8 cellular contexts compared by ENCODE assay signal in genomic region chr21:45982256-45982757, GRCh38. TPM values are rescaled to one million over a fixed set of nuclear protein-coding genes. Genes with fewer than 3 reads are reported as not detected.
DNase-seq lines count a peak whose midpoint lies in the region; ATAC-seq and TF ChIP-seq lines count a peak whose summit lies in the region.

No MANE protein-coding gene starts in this region.

- H3K4me3 Mint-ChIP-seq in naive thymus-derived CD8-positive, alpha-beta T cell, result peak overlapping the region in 9 of 10 donors; percentile 50 to 80 (median 62)

- DNase-seq in AG09309 (ENCODE audit: low read depth) (no peak), NT2/D1 (ENCODE audit: low read depth, low spot score) (no peak), epidermal melanocyte (ENCODE audit: insufficient read length, low spot score) (peak; percentile 20), iPS-NIHi7 (ENCODE audit: extremely low spot score) (no peak)
- DNase-seq in naive thymus-derived CD8-positive, alpha-beta T cell, result no peak

- peaks cover 0 to 4% (median 0%) of the 10 kb centered on the region in 5 donors for H3K27me3 Mint-ChIP-seq in naive thymus-derived CD8-positive, alpha-beta T cell

- no peaks in the 10 kb centered on the region for H3K9me3 Mint-ChIP-seq in naive thymus-derived CD8-positive, alpha-beta T cell

- peaks cover 0 to 21% (median 14%) of the 10 kb centered on the region in 4 donors for H3K4me1 Mint-ChIP-seq in naive thymus-derived CD8-positive, alpha-beta T cell

- peak overlapping the region; percentile 97 for H3K4me3 ChIP-seq in AG09309 (ENCODE audit: control insufficient read depth, low read depth, low read length)
- peak overlapping the region; percentile 82 for H3K4me3 ChIP-seq in NT2/D1 (ENCODE audit: insufficient read length, low read depth)

- peak overlapping the region; percentile 98 for H3K9ac ChIP-seq in NT2/D1 (ENCODE audit: insufficient read length, low read depth)

- H3K36me3 ChIP-seq in NT2/D1 (ENCODE audit: insufficient read depth, insufficient read length, low read length), result peaks cover 41% of the 10 kb centered on the region

- peaks cover 3 to 7% (median 6%) of the 10 kb centered on the region in 3 donors for H3K36me3 Mint-ChIP-seq in naive thymus-derived CD8-positive, alpha-beta T cell

- no peak for TF ChIP-seq CTCF in AG09309 (IDR thresholded peaks at IDR 0.05; ENCODE audit: control insufficient read depth, insufficient read depth, low read depth, low read length, missing control alignments)

- H3K27ac Mint-ChIP-seq in naive thymus-derived CD8-positive, alpha-beta T cell, result peak overlapping the region in 1 of 10 donors; percentile 79

- peaks cover 18% of the 10 kb centered on the region for H3K4me1 ChIP-seq in NT2/D1 (ENCODE audit: insufficient read depth, insufficient read length)

- POLR2A ChIA-PET in naive thymus-derived CD8-positive, alpha-beta T cell (lab: Charles Lee), result interaction anchor here (0.7 to 1.2 kb wide), 2 partner anchors 9 to 11 kb away, joined by 3 read pairs; no protein-coding TSS in a partner anchor

- H3K9me3 ChIP-seq in NT2/D1 (ENCODE audit: insufficient read depth, low read length), result no peaks in the 10 kb centered on the region

- peaks cover 28% of the 10 kb centered on the region for H3K27me3 ChIP-seq in NT2/D1 (ENCODE audit: insufficient read depth, insufficient read length)

- ATAC-seq in naive thymus-derived CD8-positive, alpha-beta T cell, result peak in 1 of 2 donors; percentile 5
- ATAC-seq in GM18505 (IDR thresholded peaks at IDR 0.05; ENCODE audit: unreplicated experiment) (no peak), HG03135 (IDR thresholded peaks at IDR 0.05; ENCODE audit: unreplicated experiment) (no peak), GM18861 (IDR thresholded peaks at IDR 0.05; ENCODE audit: unreplicated experiment) (no peak)

- no peak for TF ChIP-seq POLR2A in GM18505 (IDR thresholded peaks at IDR 0.05; ENCODE audit: borderline replicate concordance, extremely low read depth, insufficient read depth, insufficient read length)

RNA-seq across cellular contexts. Expression of gene COL6A1, which starts 0.7 kb away (rescaled TPM):
- 10 to 100 TPM; 19.4 to 21.0 TPM for total RNA-seq in naive thymus-derived CD8-positive, alpha-beta T cell
- 1 to 10 TPM; 1.7 to 2.0 (median 1.7) TPM for polyA plus RNA-seq in naive thymus-derived CD8-positive, alpha-beta T cell
